In the genomic region with DNA sequence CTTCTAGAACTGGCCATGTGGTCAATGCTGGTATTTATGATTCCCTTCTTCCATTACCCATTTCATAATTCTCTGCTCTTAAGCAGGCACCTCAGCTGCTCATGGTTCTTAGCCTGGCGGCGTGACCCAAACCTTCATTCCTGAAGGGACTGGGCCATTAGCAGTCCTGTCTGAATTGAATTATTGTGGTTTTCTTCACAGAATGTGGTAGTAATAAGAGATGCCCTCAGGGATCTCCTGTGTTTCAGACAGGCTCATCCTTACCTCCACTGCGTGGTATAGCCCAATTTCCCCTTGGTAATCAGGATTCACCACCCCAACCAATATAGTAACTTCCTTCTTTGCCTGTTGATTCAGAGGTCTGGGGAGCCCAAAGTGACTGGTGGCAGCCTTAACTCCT, we compare ENCODE assay signal across 24 cellular contexts. TPM values are rescaled to one million over a fixed set of nuclear protein-coding genes. Genes with fewer than 3 reads are reported as not detected.
DNase-seq lines count a peak whose midpoint lies in the region; TF ChIP-seq lines count a peak whose summit lies in the region.
"Had no signal": no experiment of that assay in that cellular context is flagged by ENCODE, and none has a peak within 500 bp of the region (broad histone marks: within the 10 kb centered on the region; RNA-seq: fewer than 3 reads in every experiment).

No MANE protein-coding gene starts in this region.

- H3K27me3 Mint-ChIP-seq in chondrocyte (ENCODE audit: low read depth) = no peaks in the 10 kb centered on the region
- H3K27me3 Mint-ChIP-seq: CD4-positive, alpha-beta memory T cell had no signal

- no peak overlapping the region for H3K4me3 Mint-ChIP-seq in chondrocyte (ENCODE audit: unreplicated experiment)
- H3K4me3 Mint-ChIP-seq: CD4-positive, alpha-beta memory T cell had no signal

- no peak overlapping the region for H2BK15ac ChIP-seq in mesenchymal stem cell (ENCODE audit: low read depth, poor library complexity, severe bottlenecking)

- peaks cover 18% of the 10 kb centered on the region for H3K79me1 ChIP-seq in mesenchymal stem cell (replicated peaks; ENCODE audit: low read length, poor library complexity, severe bottlenecking)

- no peak overlapping the region for H3K14ac ChIP-seq in mesenchymal stem cell (ENCODE audit: low read length in 2 of 2)

- no peak overlapping the region for H4K91ac ChIP-seq in mesenchymal stem cell (ENCODE audit: low read length)

- H3K4me3 ChIP-seq in mesenchymal stem cell (ENCODE audit: insufficient read depth in 1 of 2, low read depth in 1 of 2, low read length in 2 of 2) = no peak overlapping the region
- no peak overlapping the region for H3K4me3 ChIP-seq in colonic mucosa
- H3K4me3 ChIP-seq: PC-9, SJCRH30 had no signal

- DNase-seq in LHCN-M2 (ENCODE audit: low read depth) (peak; percentile 20), chondrocyte (ENCODE audit: low spot score) (no peak), mesenchymal stem cell (no peak), colonic mucosa (no peak), COLO668 (lab: John Stamatoyannopoulos, UW; ENCODE audit: unreplicated experiment) (no peak), NOMO-1 (lab: John Stamatoyannopoulos, UW; ENCODE audit: unreplicated experiment in 2 of 2) (no peak), NCI-H146 treated with DMSO at 0.1 percent for 48 hours (lab: John Stamatoyannopoulos, UW; ENCODE audit: unreplicated experiment) (no peak)
- DNase-seq: C1 segment of cervical spinal cord; Caco-2; CD4-positive, alpha-beta memory T cell; DMS 273 treated with DMSO at 0.1 percent for 48 hours; DMS79; IMR-90; KG1; NCI-H1048; NCI-H1417; NCI-H1694 treated with DMSO at 0.1 percent for 48 hours; NCI-H2081; NCI-H446; NCI-H524 treated with DMSO at 0.1 percent for 48 hours; NCI-H774; PC-9 had no signal

- no peak overlapping the region for H2BK5ac ChIP-seq in mesenchymal stem cell (ENCODE audit: low read depth, low read length, poor library complexity, severe bottlenecking)

- H3K9me3 ChIP-seq in mesenchymal stem cell (ENCODE audit: control insufficient read depth, low read length) (no peaks in the 10 kb centered on the region), colonic mucosa (no peaks in the 10 kb centered on the region)
- H3K9me3 ChIP-seq: Caco-2, SJCRH30 had no signal

- H2AK5ac ChIP-seq in mesenchymal stem cell (ENCODE audit: low read length, severe bottlenecking) = peak overlapping the region; percentile 39

- no peak overlapping the region for H2BK120ac ChIP-seq in mesenchymal stem cell (ENCODE audit: low read depth, low read length)

- peaks cover 2% of the 10 kb centered on the region for H3K9me3 Mint-ChIP-seq in chondrocyte (ENCODE audit: low read depth)

- H3K27ac ChIP-seq in mesenchymal stem cell (ENCODE audit: low read length, poor library complexity, severe bottlenecking) (no peak overlapping the region), colonic mucosa (no peak overlapping the region)
- H3K27ac ChIP-seq: PC-9, SJCRH30 had no signal

- no peak overlapping the region for H2AFZ ChIP-seq in mesenchymal stem cell (ENCODE audit: low read depth, low read length)
- H2AFZ ChIP-seq: PC-9 had no signal

- no peak for TF ChIP-seq CTCF in chondrocyte (IDR thresholded peaks at IDR 0.05)
- TF ChIP-seq CTCF in colonic mucosa (IDR thresholded peaks at IDR 0.05) = no peak

- no peak overlapping the region for H3K23ac ChIP-seq in mesenchymal stem cell (ENCODE audit: low read length in 2 of 2)

- H3K4me2 ChIP-seq in mesenchymal stem cell (ENCODE audit: low read length, poor library complexity, severe bottlenecking) = no peak overlapping the region
- H3K4me2 ChIP-seq: PC-9 had no signal

- H3K36me3 ChIP-seq in mesenchymal stem cell (ENCODE audit: control insufficient read depth in 1 of 2, insufficient read depth in 2 of 2, low read depth in 1 of 2, low read length in 2 of 2) = no peaks in the 10 kb centered on the region
- H3K36me3 ChIP-seq in colonic mucosa = no peaks in the 10 kb centered on the region
- H3K36me3 ChIP-seq: SJCRH30 had no signal

- no peak overlapping the region for H3K4ac ChIP-seq in mesenchymal stem cell (ENCODE audit: low read depth in 1 of 2, low read length in 2 of 2)

- H2BK12ac ChIP-seq in mesenchymal stem cell (ENCODE audit: low read length in 2 of 2) = no peak overlapping the region

- H3K36me3 Mint-ChIP-seq in chondrocyte (ENCODE audit: low read depth) = peaks cover 3% of the 10 kb centered on the region
- H3K36me3 Mint-ChIP-seq: CD4-positive, alpha-beta memory T cell had no signal

- no peak overlapping the region for H4K8ac ChIP-seq in mesenchymal stem cell (ENCODE audit: low read length)

- H3K27me3 ChIP-seq in mesenchymal stem cell (ENCODE audit: control insufficient read depth in 1 of 2, insufficient read depth in 1 of 2, low read length in 2 of 2) (no peaks in the 10 kb centered on the region), colonic mucosa (no peaks in the 10 kb centered on the region)
- H3K27me3 ChIP-seq: SJCRH30 had no signal

- 95% methylated on average over 1 of the region's 3 CpGs for WGBS in mesenchymal stem cell

- peaks cover 2% of the 10 kb centered on the region for H3K4me1 ChIP-seq in mesenchymal stem cell (ENCODE audit: control insufficient read depth, insufficient read depth, low read depth, low read length)
- no peaks in the 10 kb centered on the region for H3K4me1 ChIP-seq in colonic mucosa
- H3K4me1 ChIP-seq: SJCRH30 had no signal

- intact Hi-C loops in colonic mucosa (cut with DNase I) = no loop called here

- peak overlapping the region; percentile 19 for H3K27ac Mint-ChIP-seq in chondrocyte (ENCODE audit: unreplicated experiment)
- H3K27ac Mint-ChIP-seq: CD4-positive, alpha-beta memory T cell had no signal

- peaks cover 40% of the 10 kb centered on the region for H3K4me1 Mint-ChIP-seq in chondrocyte (ENCODE audit: low read depth)
- H3K4me1 Mint-ChIP-seq: CD4-positive, alpha-beta memory T cell had no signal

- H3K18ac ChIP-seq in mesenchymal stem cell (ENCODE audit: low read depth in 1 of 2, low read length in 2 of 2) = peak overlapping the region in 1 of 2 experiments; percentile 8

- H3K9ac ChIP-seq in mesenchymal stem cell (ENCODE audit: low read length) = no peak overlapping the region
- no peak overlapping the region for H3K9ac ChIP-seq in colonic mucosa (ENCODE audit: low read depth in 2 of 2, low read length in 2 of 2)

RNA-seq across cellular contexts. Expression of gene PKIB, which starts 37.6 kb away (rescaled TPM):
- total RNA-seq in LHCN-M2 (2014; rRNA removed) (0.45 and 0.57 TPM in 2 replicates), chondrocyte (42.1 to 50.9 TPM (median 44.3 TPM) in 3 replicates), colonic mucosa (100 to 1,000 TPM in 1 of 2 donors, 10 to 100 TPM in 1; 63.4 to 113 TPM)
- polyA plus RNA-seq in LHCN-M2 (2012) = not detected
- 38.9 TPM for polyA plus RNA-seq in mesenchymal stem cell (2013, experiment 1 of 2)
- 41.0 TPM for polyA plus RNA-seq in mesenchymal stem cell (2013, experiment 2 of 2)
- total RNA-seq: Right ventricle myocardium inferior had no signal

Comparison
In these comparisons a context has a peak if more than half of its experiments do, and no peak if none do; other contexts are left out.
1. RNA of gene PKIB, which starts 37.6 kb away (total RNA-seq): 63.4 to 113 TPM in colonic mucosa and 42.1 to 50.9 TPM in chondrocyte; 0.45 to 0.57 TPM in LHCN-M2; every median in the first group is over 10 times any median in the second.